1 cellular context compared by ENCODE assay signal in the genomic region with DNA sequence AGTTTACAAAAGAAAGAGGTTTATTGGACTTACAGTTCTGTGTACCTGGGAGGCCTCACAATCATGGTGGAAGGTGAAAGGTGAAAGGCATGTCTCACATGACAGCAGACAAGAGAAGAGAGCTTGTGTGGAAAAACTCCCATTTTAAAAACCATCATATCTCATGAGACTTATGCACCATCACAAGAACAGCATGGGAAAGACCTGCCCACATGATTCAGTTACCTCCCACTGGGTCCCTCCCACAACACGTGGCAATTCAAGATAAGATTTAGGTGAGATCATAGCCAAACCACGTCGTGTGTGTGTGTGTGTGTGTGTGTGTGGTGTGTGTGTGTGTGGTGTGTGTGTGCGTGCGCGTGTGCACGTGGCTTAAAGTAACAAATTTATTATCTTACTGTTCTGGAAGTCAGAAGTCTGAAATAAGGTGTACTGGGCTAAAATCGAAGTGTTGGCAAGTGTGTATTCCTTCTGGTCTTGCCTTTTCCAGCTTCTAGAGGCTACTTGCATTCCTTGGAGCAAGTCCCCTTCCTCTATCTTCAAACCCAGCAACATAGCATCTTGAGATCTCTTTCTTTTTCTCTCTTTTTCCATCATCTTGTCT.
TF ChIP-seq lines count a peak whose summit lies in the region.

No MANE protein-coding gene starts in this region.

TF ChIP-seq in HEK293, 187 proteins besides CTCF, POLR2A, EP300 and RAD21 (continued from another document):
- TF ChIP-seq ZNF37A (tag by site-specific recombination; IDR thresholded peaks at IDR 0.05) (no peak), ZNF561 (tag by site-specific recombination; IDR thresholded peaks at IDR 0.05; ENCODE audit: borderline replicate concordance) (no peak), ZNF600 (tag by site-specific recombination; IDR thresholded peaks at IDR 0.05) (peak; percentile 55; the same call in 1 of the 2 replicates), BCL11B (tag by site-specific recombination; IDR thresholded peaks at IDR 0.05; ENCODE audit: low read depth) (peak; percentile 71; the same call in 1 of the 2 replicates), ZNF366 (tag by site-specific recombination; conservative IDR thresholded peaks at IDR 0.05) (peak; percentile 88), ZNF157 (tag by site-specific recombination; IDR thresholded peaks at IDR 0.05) (0 out of 2 replicates have a peak, but pooled peaks have one; percentile 43), ZNF169 (tag by site-specific recombination; IDR thresholded peaks at IDR 0.05) (peak; percentile 91; the same call in 1 of the 2 replicates), ZFP37 (tag by site-specific recombination; IDR thresholded peaks at IDR 0.05) (peak; percentile 90), ZNF266 (tag by site-specific recombination; IDR thresholded peaks at IDR 0.05; ENCODE audit: low read depth) (no peak), ZNF843 (tag by site-specific recombination; IDR thresholded peaks at IDR 0.05) (no peak), GLI4 (tag by site-specific recombination; IDR thresholded peaks at IDR 0.05) (peak; percentile 77; the same call in 1 of the 2 replicates), GLI2 (tag by site-specific recombination; IDR thresholded peaks at IDR 0.05; ENCODE audit: borderline replicate concordance, low read depth) (no peak), MZF1 (tag by site-specific recombination; IDR thresholded peaks at IDR 0.05; ENCODE audit: borderline replicate concordance) (peak; percentile 55; the same call in 1 of the 2 replicates), ZNF184 (tag by site-specific recombination; IDR thresholded peaks at IDR 0.05) (no peak), ZNF792 (tag by site-specific recombination; IDR thresholded peaks at IDR 0.05) (no peak), RBAK (tag by site-specific recombination; IDR thresholded peaks at IDR 0.05) (peak; percentile 78), ZNF624 (tag by site-specific recombination; IDR thresholded peaks at IDR 0.05) (0 out of 2 replicates have a peak, but pooled peaks have one; percentile 35), REPIN1 (tag by site-specific recombination; IDR thresholded peaks at IDR 0.05; ENCODE audit: low read depth) (no peak), ZNF654 (tag by site-specific recombination; IDR thresholded peaks at IDR 0.05; ENCODE audit: low read depth) (no peak), KLF16 (tag by site-specific recombination; IDR thresholded peaks at IDR 0.05) (peak; percentile 79; the same call in 1 of the 2 replicates), ZNF585B (tag by site-specific recombination; IDR thresholded peaks at IDR 0.05) (no peak), ZNF501 (tag by site-specific recombination; IDR thresholded peaks at IDR 0.05) (peak; percentile 80), ZNF155 (tag by site-specific recombination; IDR thresholded peaks at IDR 0.05) (peak; percentile 57; the same call in 1 of the 2 replicates), ZNF214 (tag by site-specific recombination; IDR thresholded peaks at IDR 0.05; ENCODE audit: borderline replicate concordance) (no peak), FEZF1 (tag by site-specific recombination; IDR thresholded peaks at IDR 0.05) (peak; percentile 54; the same call in 1 of the 2 replicates), ZBTB21 (tag by site-specific recombination; IDR thresholded peaks at IDR 0.05) (peak; percentile 86), ZFP69B (tag by site-specific recombination; IDR thresholded peaks at IDR 0.05) (peak; percentile 82), ZNF548 (tag by site-specific recombination; IDR thresholded peaks at IDR 0.05) (0 out of 2 replicates have a peak, but pooled peaks have one; percentile 18), ZNF404 (tag by site-specific recombination; IDR thresholded peaks at IDR 0.05) (no peak), ZNF626 (tag by site-specific recombination; IDR thresholded peaks at IDR 0.05) (no peak), SP3 (tag by site-specific recombination; IDR thresholded peaks at IDR 0.05) (peak; percentile 70)
- TF ChIP-seq, protein P1, sequence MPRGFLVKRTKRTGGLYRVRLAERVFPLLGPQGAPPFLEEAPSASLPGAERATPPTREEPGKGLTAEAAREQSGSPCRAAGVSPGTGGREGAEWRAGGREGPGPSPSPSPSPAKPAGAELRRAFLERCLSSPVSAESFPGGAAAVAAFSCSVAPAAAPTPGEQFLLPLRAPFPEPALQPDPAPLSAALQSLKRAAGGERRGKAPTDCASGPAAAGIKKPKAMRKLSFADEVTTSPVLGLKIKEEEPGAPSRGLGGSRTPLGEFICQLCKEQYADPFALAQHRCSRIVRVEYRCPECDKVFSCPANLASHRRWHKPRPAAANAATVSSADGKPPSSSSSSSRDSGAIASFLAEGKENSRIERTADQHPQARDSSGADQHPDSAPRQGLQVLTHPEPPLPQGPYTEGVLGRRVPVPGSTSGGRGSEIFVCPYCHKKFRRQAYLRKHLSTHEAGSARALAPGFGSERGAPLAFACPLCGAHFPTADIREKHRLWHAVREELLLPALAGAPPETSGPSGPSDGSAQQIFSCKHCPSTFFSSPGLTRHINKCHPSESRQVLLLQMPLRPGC (tag by site-specific recombination; IDR thresholded peaks at IDR 0.05) = 0 out of 2 replicates have a peak, but pooled peaks have one; percentile 44
- TF ChIP-seq, protein P2, sequence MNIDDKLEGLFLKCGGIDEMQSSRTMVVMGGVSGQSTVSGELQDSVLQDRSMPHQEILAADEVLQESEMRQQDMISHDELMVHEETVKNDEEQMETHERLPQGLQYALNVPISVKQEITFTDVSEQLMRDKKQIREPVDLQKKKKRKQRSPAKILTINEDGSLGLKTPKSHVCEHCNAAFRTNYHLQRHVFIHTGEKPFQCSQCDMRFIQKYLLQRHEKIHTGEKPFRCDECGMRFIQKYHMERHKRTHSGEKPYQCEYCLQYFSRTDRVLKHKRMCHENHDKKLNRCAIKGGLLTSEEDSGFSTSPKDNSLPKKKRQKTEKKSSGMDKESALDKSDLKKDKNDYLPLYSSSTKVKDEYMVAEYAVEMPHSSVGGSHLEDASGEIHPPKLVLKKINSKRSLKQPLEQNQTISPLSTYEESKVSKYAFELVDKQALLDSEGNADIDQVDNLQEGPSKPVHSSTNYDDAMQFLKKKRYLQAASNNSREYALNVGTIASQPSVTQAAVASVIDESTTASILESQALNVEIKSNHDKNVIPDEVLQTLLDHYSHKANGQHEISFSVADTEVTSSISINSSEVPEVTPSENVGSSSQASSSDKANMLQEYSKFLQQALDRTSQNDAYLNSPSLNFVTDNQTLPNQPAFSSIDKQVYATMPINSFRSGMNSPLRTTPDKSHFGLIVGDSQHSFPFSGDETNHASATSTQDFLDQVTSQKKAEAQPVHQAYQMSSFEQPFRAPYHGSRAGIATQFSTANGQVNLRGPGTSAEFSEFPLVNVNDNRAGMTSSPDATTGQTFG (tag by site-specific recombination; IDR thresholded peaks at IDR 0.05; ENCODE audit: borderline replicate concordance) = peak; percentile 86; the same call in 1 of the 2 replicates
- TF ChIP-seq, protein P3, sequence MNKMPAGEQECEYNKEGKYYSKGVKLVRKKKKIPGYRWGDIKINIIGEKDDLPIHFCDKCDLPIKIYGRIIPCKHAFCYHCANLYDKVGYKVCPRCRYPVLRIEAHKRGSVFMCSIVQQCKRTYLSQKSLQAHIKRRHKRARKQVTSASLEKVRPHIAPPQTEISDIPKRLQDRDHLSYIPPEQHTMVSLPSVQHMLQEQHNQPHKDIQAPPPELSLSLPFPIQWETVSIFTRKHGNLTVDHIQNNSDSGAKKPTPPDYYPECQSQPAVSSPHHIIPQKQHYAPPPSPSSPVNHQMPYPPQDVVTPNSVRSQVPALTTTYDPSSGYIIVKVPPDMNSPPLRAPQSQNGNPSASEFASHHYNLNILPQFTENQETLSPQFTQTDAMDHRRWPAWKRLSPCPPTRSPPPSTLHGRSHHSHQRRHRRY (tag by site-specific recombination; IDR thresholded peaks at IDR 0.05) = no peak
- TF ChIP-seq, protein P4, sequence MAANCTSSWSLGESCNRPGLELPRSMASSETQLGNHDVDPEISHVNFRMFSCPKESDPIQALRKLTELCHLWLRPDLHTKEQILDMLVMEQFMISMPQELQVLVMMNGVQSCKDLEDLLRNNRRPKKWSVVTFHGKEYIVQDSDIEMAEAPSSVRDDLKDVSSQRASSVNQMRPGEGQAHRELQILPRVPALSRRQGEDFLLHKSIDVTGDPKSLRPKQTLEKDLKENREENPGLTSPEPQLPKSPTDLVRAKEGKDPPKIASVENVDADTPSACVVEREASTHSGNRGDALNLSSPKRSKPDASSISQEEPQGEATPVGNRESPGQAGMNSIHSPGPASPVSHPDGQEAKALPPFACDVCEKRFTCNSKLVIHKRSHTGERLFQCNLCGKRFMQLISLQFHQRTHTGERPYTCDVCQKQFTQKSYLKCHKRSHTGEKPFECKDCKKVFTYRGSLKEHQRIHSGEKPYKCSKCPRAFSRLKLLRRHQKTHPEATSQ (tag by site-specific recombination; IDR thresholded peaks at IDR 0.05) = peak; percentile 56; the same call in 1 of the 2 replicates
- TF ChIP-seq, protein P5, sequence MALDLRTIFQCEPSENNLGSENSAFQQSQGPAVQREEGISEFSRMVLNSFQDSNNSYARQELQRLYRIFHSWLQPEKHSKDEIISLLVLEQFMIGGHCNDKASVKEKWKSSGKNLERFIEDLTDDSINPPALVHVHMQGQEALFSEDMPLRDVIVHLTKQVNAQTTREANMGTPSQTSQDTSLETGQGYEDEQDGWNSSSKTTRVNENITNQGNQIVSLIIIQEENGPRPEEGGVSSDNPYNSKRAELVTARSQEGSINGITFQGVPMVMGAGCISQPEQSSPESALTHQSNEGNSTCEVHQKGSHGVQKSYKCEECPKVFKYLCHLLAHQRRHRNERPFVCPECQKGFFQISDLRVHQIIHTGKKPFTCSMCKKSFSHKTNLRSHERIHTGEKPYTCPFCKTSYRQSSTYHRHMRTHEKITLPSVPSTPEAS (tag by site-specific recombination; IDR thresholded peaks at IDR 0.05) = peak; percentile 94
- TF ChIP-seq, protein P6, sequence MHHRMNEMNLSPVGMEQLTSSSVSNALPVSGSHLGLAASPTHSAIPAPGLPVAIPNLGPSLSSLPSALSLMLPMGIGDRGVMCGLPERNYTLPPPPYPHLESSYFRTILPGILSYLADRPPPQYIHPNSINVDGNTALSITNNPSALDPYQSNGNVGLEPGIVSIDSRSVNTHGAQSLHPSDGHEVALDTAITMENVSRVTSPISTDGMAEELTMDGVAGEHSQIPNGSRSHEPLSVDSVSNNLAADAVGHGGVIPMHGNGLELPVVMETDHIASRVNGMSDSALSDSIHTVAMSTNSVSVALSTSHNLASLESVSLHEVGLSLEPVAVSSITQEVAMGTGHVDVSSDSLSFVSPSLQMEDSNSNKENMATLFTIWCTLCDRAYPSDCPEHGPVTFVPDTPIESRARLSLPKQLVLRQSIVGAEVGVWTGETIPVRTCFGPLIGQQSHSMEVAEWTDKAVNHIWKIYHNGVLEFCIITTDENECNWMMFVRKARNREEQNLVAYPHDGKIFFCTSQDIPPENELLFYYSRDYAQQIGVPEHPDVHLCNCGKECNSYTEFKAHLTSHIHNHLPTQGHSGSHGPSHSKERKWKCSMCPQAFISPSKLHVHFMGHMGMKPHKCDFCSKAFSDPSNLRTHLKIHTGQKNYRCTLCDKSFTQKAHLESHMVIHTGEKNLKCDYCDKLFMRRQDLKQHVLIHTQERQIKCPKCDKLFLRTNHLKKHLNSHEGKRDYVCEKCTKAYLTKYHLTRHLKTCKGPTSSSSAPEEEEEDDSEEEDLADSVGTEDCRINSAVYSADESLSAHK (tag by site-specific recombination; IDR thresholded peaks at IDR 0.05) = peak; percentile 36; the same call in 1 of the 2 replicates
- TF ChIP-seq, protein P7, sequence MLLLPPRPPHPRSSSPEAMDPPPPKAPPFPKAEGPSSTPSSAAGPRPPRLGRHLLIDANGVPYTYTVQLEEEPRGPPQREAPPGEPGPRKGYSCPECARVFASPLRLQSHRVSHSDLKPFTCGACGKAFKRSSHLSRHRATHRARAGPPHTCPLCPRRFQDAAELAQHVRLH (tag by site-specific recombination; IDR thresholded peaks at IDR 0.05) = peak; percentile 61; the same call in 1 of the 2 replicates
TF ChIP-seq in HEK293: peak in this region for 71.
